9 cellular contexts compared by ENCODE assay signal in genomic region chr9:79734989-79735779, GRCh38.
"Had no signal": no experiment of that assay in that cellular context is flagged by ENCODE, and none has a peak within 500 bp of the region (broad histone marks: within the 10 kb centered on the region; RNA-seq: fewer than 3 reads in every experiment).

No MANE protein-coding gene starts in this region.

- DNase-seq: activated CD4-positive, alpha-beta T cell treated with anti-CD3 and anti-CD28 coated beads, Interleukin-2, amount 10 ng/mL, durations not matched to agents 7 days and 5 days; activated CD4-positive, CD25-positive, alpha-beta regulatory T cell; activated CD8-positive, alpha-beta memory T cell treated with anti-CD3 and anti-CD28 coated beads for 24 hours; activated naive CD4-positive, alpha-beta T cell treated with Interleukin-2 at 50 U/mL for 16 hours; glutamatergic neuron; naive thymus-derived CD4-positive, alpha-beta T cell; tibial artery had no signal

- H3K79me2 ChIP-seq: parathyroid adenoma had no signal

- H3K36me3 ChIP-seq: tibial artery had no signal

- H3K9ac ChIP-seq: parathyroid adenoma had no signal

- H3K4me3 ChIP-seq: skin epidermis, tibial artery had no signal

- ATAC-seq: naive thymus-derived CD4-positive, alpha-beta T cell had no signal

- H3K4me1 ChIP-seq: parathyroid adenoma, tibial artery had no signal

- H2AFZ ChIP-seq: parathyroid adenoma had no signal

- H3K27me3 ChIP-seq: tibial artery had no signal

- H3K9me3 ChIP-seq: tibial artery had no signal

- H3K27ac ChIP-seq: parathyroid adenoma, skin epidermis, tibial artery had no signal
